ENCODE assay signal across 8 cellular contexts in the genomic region with DNA sequence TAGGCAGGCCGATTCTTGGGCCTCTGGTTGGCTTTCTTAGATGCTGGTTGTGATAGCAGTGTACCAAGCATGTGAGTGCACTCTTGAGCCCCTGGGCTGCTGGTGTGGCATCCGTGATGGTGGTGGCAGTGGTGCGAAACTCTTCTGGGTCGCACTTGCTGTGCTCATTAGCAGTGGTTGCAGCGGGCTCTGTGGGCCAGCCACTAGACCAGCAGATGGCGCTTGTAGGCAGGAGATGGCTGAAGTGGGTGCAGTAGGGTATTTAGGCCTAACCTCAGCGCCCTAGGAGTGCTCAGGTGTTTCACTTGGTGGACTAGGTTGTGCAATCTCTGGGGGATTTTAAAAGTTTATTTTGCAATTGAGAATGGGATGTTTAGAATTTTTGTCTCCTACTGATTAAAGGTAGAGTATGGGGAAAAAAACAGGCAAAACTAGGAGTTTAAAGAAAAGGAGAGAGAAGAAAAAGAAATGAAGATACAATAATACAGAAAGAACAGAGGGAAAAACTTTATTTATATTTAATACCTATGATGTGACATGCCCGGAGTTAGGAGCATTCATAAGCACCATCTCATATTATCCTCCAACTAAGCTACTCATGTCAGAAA. TPM values are rescaled to one million over a fixed set of nuclear protein-coding genes. Genes with fewer than 3 reads are reported as not detected.
DNase-seq lines count a peak whose midpoint lies in the region; ATAC-seq and TF ChIP-seq lines count a peak whose summit lies in the region.

No MANE protein-coding gene starts in this region.

- TF ChIP-seq CTCF in C4-2B (conservative IDR thresholded peaks at IDR 0.05) = peak; percentile 81
- TF ChIP-seq CTCF in OCI-LY1 (IDR thresholded peaks at IDR 0.05; ENCODE audit: low read length) = peak; percentile 88
- peak; percentile 59 to 77 (median 61) for TF ChIP-seq CTCF in nephron (IDR thresholded peaks at IDR 0.05; ENCODE audit: unreplicated experiment in 3 of 3)
- peak; percentile 45 to 83 (median 80) for TF ChIP-seq CTCF in thyroid gland (IDR thresholded peaks at IDR 0.05)

- no peaks in the 10 kb centered on the region for H3K9me2 ChIP-seq in OCI-LY1 (ENCODE audit: low read depth, low read length)

- peaks cover 13% of the 10 kb centered on the region for H3K4me1 Mint-ChIP-seq in nephron

- DNase-seq in HK-2 (ENCODE audit: unreplicated experiment) (peak; percentile 55), activated T-cell treated with anti-CD3 and anti-CD28 coated beads for 48 hours (ENCODE audit: low read depth) (peak; percentile 60), thyroid gland (peak; percentile 86 to 89)

- no peak overlapping the region for H3K27ac Mint-ChIP-seq in nephron

- peak; percentile 65 for ATAC-seq in esophagus mucosa
- ATAC-seq in HG03095 (IDR thresholded peaks at IDR 0.05; ENCODE audit: unreplicated experiment) = no peak

- H3K9me3 Mint-ChIP-seq in nephron = no peaks in the 10 kb centered on the region

- H4K20me1 ChIP-seq in OCI-LY1 (ENCODE audit: insufficient read depth, low read length) = no peaks in the 10 kb centered on the region

- no peak overlapping the region for H3K4me2 ChIP-seq in OCI-LY1 (ENCODE audit: low read length)

- H3K27me3 Mint-ChIP-seq in nephron (ENCODE audit: low read depth) = peaks cover 4% of the 10 kb centered on the region

- H3K9me3 ChIP-seq in OCI-LY1 (ENCODE audit: low read length) = peaks cover 21% of the 10 kb centered on the region
- no peaks in the 10 kb centered on the region for H3K9me3 ChIP-seq in thyroid gland

- intact Hi-C loops in thyroid gland (cut with DNase I) = no loop called here

- WGBS in thyroid gland, 2 donors = 10 to 12% methylated on average over 8 of the region's 8 CpGs

- H3K27ac ChIP-seq in C4-2B = no peak overlapping the region
- no peak overlapping the region for H3K27ac ChIP-seq in OCI-LY1 (ENCODE audit: low read depth, low read length, poor library complexity, severe bottlenecking)
- H3K27ac ChIP-seq in thyroid gland = peak overlapping the region in 2 of 3 donors; percentile 23 to 37

- no peak overlapping the region for H3K4me3 Mint-ChIP-seq in nephron

- H3K4me1 ChIP-seq in OCI-LY1 (ENCODE audit: insufficient read depth, low read length, severe bottlenecking) (peaks cover 11% of the 10 kb centered on the region), thyroid gland (peaks cover 8 to 9% of the 10 kb centered on the region in 2 donors)

- peaks cover 23% of the 10 kb centered on the region for H3K36me3 Mint-ChIP-seq in nephron (ENCODE audit: low read depth)

- TF ChIP-seq POLR2A in thyroid gland (IDR thresholded peaks at IDR 0.05) = no peak

- H3K9ac ChIP-seq in OCI-LY1 (ENCODE audit: low read length) = no peak overlapping the region

- no peaks in the 10 kb centered on the region for H3F3A ChIP-seq in OCI-LY1 (ENCODE audit: insufficient read depth, low read length)

- H2AFZ ChIP-seq in OCI-LY1 (ENCODE audit: low read length) = no peak overlapping the region

- H3K79me2 ChIP-seq in OCI-LY1 (ENCODE audit: insufficient read depth, low read length) = peaks cover 4% of the 10 kb centered on the region

- no peaks in the 10 kb centered on the region for H3K27me3 ChIP-seq in OCI-LY1 (ENCODE audit: insufficient read depth, low read length)
- no peaks in the 10 kb centered on the region for H3K27me3 ChIP-seq in thyroid gland

- H3K36me3 ChIP-seq in OCI-LY1 (ENCODE audit: insufficient read depth, low read length) = peaks cover 12% of the 10 kb centered on the region
- H3K36me3 ChIP-seq in thyroid gland = no peaks in the 10 kb centered on the region

- H3K4me3 ChIP-seq in OCI-LY1 (ENCODE audit: low read depth, low read length, poor library complexity, severe bottlenecking) (no peak overlapping the region), thyroid gland (replicated peaks in 1 of 3) (no peak overlapping the region)

RNA-seq across cellular contexts. Expression of gene ZNF17, which starts 4.3 kb away (rescaled TPM):
- total RNA-seq in esophagus mucosa = 6.5 TPM
- 10 to 100 TPM; 17.8 to 33.1 (median 20.8) TPM for total RNA-seq in thyroid gland

RNA-seq across cellular contexts. Expression of gene ZNF548, which starts 17.0 kb away (rescaled TPM):
- 6.9 TPM for total RNA-seq in esophagus mucosa
- 10 to 100 TPM; 22.3 to 31.0 (median 28.1) TPM for total RNA-seq in thyroid gland

RNA-seq across cellular contexts. Expression of gene ZNF749, which starts 28.5 kb away (rescaled TPM):
- total RNA-seq in esophagus mucosa (6.4 TPM), thyroid gland (10 to 100 TPM in 2 of 4 donors, 1 to 10 TPM in 2; 9.9 to 13.7 (median 10.7) TPM)

RNA-seq across cellular contexts. Expression of gene TRAPPC2B, which starts 43.3 kb away (rescaled TPM):
- total RNA-seq in esophagus mucosa = 8.4 TPM
- total RNA-seq in thyroid gland = 10 to 100 TPM in 3 of 4 donors, 1 to 10 TPM in 1; 8.7 to 38.3 (median 23.0) TPM

RNA-seq across cellular contexts. Expression of gene ZNF547, which starts 43.3 kb away (rescaled TPM):
- total RNA-seq in esophagus mucosa (1.4 TPM), thyroid gland (1 to 10 TPM; 2.5 to 7.0 (median 4.6) TPM)

Comparison
In these comparisons a context has a peak if more than half of its experiments do, and no peak if none do; other contexts are left out.
1. H3K27ac ChIP-seq: peak in thyroid gland (2 of 3); none in C4-2B (single experiment) and OCI-LY1 (single experiment).
2. Peak in every context shown above with its lines, with median percentiles within 50 percentile points of each other: CTCF ChIP-seq and DNase-seq.